16 cellular contexts compared by ENCODE assay signal in genomic region chr3:66416556-66417304, GRCh38.
DNase-seq lines count a peak whose midpoint lies in the region; ATAC-seq and TF ChIP-seq lines count a peak whose summit lies in the region.
"Had no signal": no experiment of that assay in that cellular context is flagged by ENCODE, and none has a peak within 500 bp of the region (broad histone marks: within the 10 kb centered on the region; RNA-seq: fewer than 3 reads in every experiment).

No MANE protein-coding gene starts in this region.

- H3K27ac ChIP-seq in cingulate gyrus (ENCODE audit: low read depth, low read length), result peak overlapping the region; percentile 42
- H3K27ac ChIP-seq in mesendoderm (ENCODE audit: low read depth, low read length), result peak overlapping the region; percentile 85
- H3K27ac ChIP-seq in tibial artery, result peak overlapping the region; percentile 29 to 40
- H3K27ac ChIP-seq: WERI-Rb-1 had no signal

- peak overlapping the region; percentile 95 for H2BK5ac ChIP-seq in mesendoderm (ENCODE audit: low read length)

- no peak for TF ChIP-seq CTCF in tibial artery (IDR thresholded peaks at IDR 0.05)

- H3K4me3 Mint-ChIP-seq in activated naive CD4-positive, alpha-beta T cell treated with anti-CD3 and anti-CD28 coated beads, Interleukin-2, amount 10 ng/mL, durations not matched to agents 7 days and 5 days, result no peak overlapping the region
- no peak overlapping the region for H3K4me3 Mint-ChIP-seq in activated naive CD4-positive, alpha-beta T cell treated with anti-CD3 and anti-CD28 coated beads for 36 hours
- H3K4me3 Mint-ChIP-seq: activated naive CD8-positive, alpha-beta T cell treated with anti-CD3 and anti-CD28 coated beads, Interleukin-2, amount 10 ng/mL, durations not matched to agents 7 days and 5 days; dendritic cell treated with granulocyte-macrophage colony-stimulating factor and Interleukin-4, amounts not matched to agents 40 ng/mL and 50 ng/mL, for 4 days; stimulated activated naive CD8-positive, alpha-beta T cell treated with anti-CD3 and anti-CD28 coated beads, Interleukin-15, Interleukin-2, amounts not matched to agents 100 ng/mL and 50 ng/mL, for 24 hours had no signal

- intact Hi-C loops in activated naive CD4-positive, alpha-beta T cell treated with anti-CD3 and anti-CD28 coated beads for 36 hours (cut with micrococcal nuclease), result no loop called here
- intact Hi-C loops in tibial artery (cut with DNase I; ENCODE audit: low total_unique reads), result no loop called here

- CTCF ChIA-PET in activated naive CD4-positive, alpha-beta T cell treated with anti-CD3 and anti-CD28 coated beads, Interleukin-2, amount 10 ng/mL, durations not matched to agents 7 days and 5 days (lab: Charles Lee), result no interaction called here
- CTCF ChIA-PET in activated naive CD4-positive, alpha-beta T cell treated with anti-CD3 and anti-CD28 coated beads for 36 hours (lab: Charles Lee), result interaction anchor here (1.0 kb wide), 1 partner anchor 9 kb away, joined by 3 read pairs; no protein-coding TSS in a partner anchor

- no peak overlapping the region for H3K4me2 ChIP-seq in mesendoderm (ENCODE audit: low read length)

- peak overlapping the region; percentile 57 for H3K9ac ChIP-seq in mesendoderm (ENCODE audit: low read length)

- no peak overlapping the region for H3K4ac ChIP-seq in mesendoderm (ENCODE audit: low read depth, low read length)

- no peaks in the 10 kb centered on the region for H3K27me3 ChIP-seq in mesendoderm (ENCODE audit: insufficient read depth, low read length, poor library complexity)
- H3K27me3 ChIP-seq in tibial artery, result no peaks in the 10 kb centered on the region

- peaks cover 40% of the 10 kb centered on the region for H3K36me3 Mint-ChIP-seq in activated naive CD4-positive, alpha-beta T cell treated with anti-CD3 and anti-CD28 coated beads, Interleukin-2, amount 10 ng/mL, durations not matched to agents 7 days and 5 days
- H3K36me3 Mint-ChIP-seq in activated naive CD4-positive, alpha-beta T cell treated with anti-CD3 and anti-CD28 coated beads for 36 hours (ENCODE audit: low read depth), result peaks cover 30% of the 10 kb centered on the region

- no peaks in the 10 kb centered on the region for H3K27me3 Mint-ChIP-seq in activated naive CD4-positive, alpha-beta T cell treated with anti-CD3 and anti-CD28 coated beads, Interleukin-2, amount 10 ng/mL, durations not matched to agents 7 days and 5 days
- H3K27me3 Mint-ChIP-seq in activated naive CD4-positive, alpha-beta T cell treated with anti-CD3 and anti-CD28 coated beads for 36 hours (ENCODE audit: low read depth), result no peaks in the 10 kb centered on the region
- H3K27me3 Mint-ChIP-seq: activated naive CD8-positive, alpha-beta T cell treated with anti-CD3 and anti-CD28 coated beads, Interleukin-2, amount 10 ng/mL, durations not matched to agents 7 days and 5 days; CD8-positive, alpha-beta memory T cell; dendritic cell treated with granulocyte-macrophage colony-stimulating factor and Interleukin-4, amounts not matched to agents 40 ng/mL and 50 ng/mL, for 4 days; stimulated activated naive CD8-positive, alpha-beta T cell treated with anti-CD3 and anti-CD28 coated beads, Interleukin-15, Interleukin-2, amounts not matched to agents 100 ng/mL and 50 ng/mL, for 24 hours had no signal

- H3K18ac ChIP-seq in mesendoderm (ENCODE audit: low read length), result peak overlapping the region; percentile 17

- peak overlapping the region; percentile 87 for H3K56ac ChIP-seq in mesendoderm (ENCODE audit: low read length)

- peaks cover 5% of the 10 kb centered on the region for H3K4me1 Mint-ChIP-seq in activated naive CD4-positive, alpha-beta T cell treated with anti-CD3 and anti-CD28 coated beads, Interleukin-2, amount 10 ng/mL, durations not matched to agents 7 days and 5 days
- peaks cover 7% of the 10 kb centered on the region for H3K4me1 Mint-ChIP-seq in activated naive CD4-positive, alpha-beta T cell treated with anti-CD3 and anti-CD28 coated beads for 36 hours (ENCODE audit: low read depth)

- peak overlapping the region; percentile 39 for H3K23ac ChIP-seq in mesendoderm (ENCODE audit: low read length)

- no peak overlapping the region for H4K5ac ChIP-seq in mesendoderm (ENCODE audit: low read length)

- peak overlapping the region; percentile 50 for H3K27ac Mint-ChIP-seq in activated naive CD4-positive, alpha-beta T cell treated with anti-CD3 and anti-CD28 coated beads, Interleukin-2, amount 10 ng/mL, durations not matched to agents 7 days and 5 days
- H3K27ac Mint-ChIP-seq in activated naive CD4-positive, alpha-beta T cell treated with anti-CD3 and anti-CD28 coated beads for 36 hours, result no peak overlapping the region
- H3K27ac Mint-ChIP-seq: activated naive CD8-positive, alpha-beta T cell treated with anti-CD3 and anti-CD28 coated beads, Interleukin-2, amount 10 ng/mL, durations not matched to agents 7 days and 5 days; dendritic cell treated with granulocyte-macrophage colony-stimulating factor and Interleukin-4, amounts not matched to agents 40 ng/mL and 50 ng/mL, for 4 days; stimulated activated naive CD8-positive, alpha-beta T cell treated with anti-CD3 and anti-CD28 coated beads, Interleukin-15, Interleukin-2, amounts not matched to agents 100 ng/mL and 50 ng/mL, for 24 hours had no signal

- no peak overlapping the region for H2BK15ac ChIP-seq in mesendoderm (replicated peaks; ENCODE audit: low read depth)

- H3K4me1 ChIP-seq in mesendoderm (ENCODE audit: control insufficient read depth, low read depth, low read length) (peaks cover 20% of the 10 kb centered on the region), tibial artery (peaks cover 0 to 70% (median 39%) of the 10 kb centered on the region in 4 donors)

- H3K79me2 ChIP-seq in mesendoderm (ENCODE audit: control insufficient read depth, insufficient read depth, low read length), result peaks cover 10% of the 10 kb centered on the region

- no peak for DNase-seq in activated naive CD4-positive, alpha-beta T cell treated with anti-CD3 and anti-CD28 coated beads, Interleukin-2, amount 10 ng/mL, durations not matched to agents 7 days and 5 days
- no peak for DNase-seq in activated naive CD4-positive, alpha-beta T cell treated with anti-CD3 and anti-CD28 coated beads for 36 hours
- peak; percentile 80 for DNase-seq in mesendoderm
- DNase-seq in tibial artery, result no peak
- DNase-seq in stimulated activated CD4-positive, alpha-beta T cell treated with anti-CD3 and anti-CD28 coated beads, Interleukin-4, amount 100 ng/mL, for 24 hours, result no peak
- no peak for DNase-seq in occipital lobe (lab: John Stamatoyannopoulos, UW)
- DNase-seq: activated naive CD8-positive, alpha-beta T cell treated with anti-CD3 and anti-CD28 coated beads, Interleukin-2, amount 10 ng/mL, durations not matched to agents 7 days and 5 days; GDM1; NCI-H1092; retina; WERI-Rb-1 had no signal

- no peak overlapping the region for H2AK5ac ChIP-seq in mesendoderm (ENCODE audit: low read length)

- no peak overlapping the region for H2BK120ac ChIP-seq in mesendoderm (ENCODE audit: low read depth, low read length)

- no peak overlapping the region for H3K4me3 ChIP-seq in mesendoderm (ENCODE audit: low read length)
- H3K4me3 ChIP-seq in tibial artery, result no peak overlapping the region

- peaks cover 2% of the 10 kb centered on the region for H3K36me3 ChIP-seq in mesendoderm (ENCODE audit: control insufficient read depth, insufficient read depth, low read length)
- H3K36me3 ChIP-seq in tibial artery, result peaks cover 16 to 44% (median 24%) of the 10 kb centered on the region in 3 donors
- H3K36me3 ChIP-seq: WERI-Rb-1 had no signal

- H4K8ac ChIP-seq in mesendoderm (ENCODE audit: low read depth, low read length), result no peak overlapping the region

- peaks cover 14% of the 10 kb centered on the region for H3K79me1 ChIP-seq in mesendoderm (ENCODE audit: low read length)

- H3K9me3 ChIP-seq in tibial artery, result no peaks in the 10 kb centered on the region

- ATAC-seq in GM18517 (IDR thresholded peaks at IDR 0.05; ENCODE audit: unreplicated experiment), result no peak

- peaks cover 22% of the 10 kb centered on the region for H3K9me3 Mint-ChIP-seq in activated naive CD4-positive, alpha-beta T cell treated with anti-CD3 and anti-CD28 coated beads, Interleukin-2, amount 10 ng/mL, durations not matched to agents 7 days and 5 days
- H3K9me3 Mint-ChIP-seq in activated naive CD4-positive, alpha-beta T cell treated with anti-CD3 and anti-CD28 coated beads for 36 hours, result peaks cover 9% of the 10 kb centered on the region

- whole genome bisulfite sequencing in mesendoderm (ENCODE audit: extremely low coverage, insufficient coverage, low lambda C conversion rate), result no CpG with 5 or more reads among the region's 14 CpGs

Comparison
In these comparisons a context has a peak if more than half of its experiments do, and no peak if none do; other contexts are left out.
1. H3K27ac ChIP-seq: peak in every context shown above with its lines; median percentile 85 in mesendoderm; 42 in cingulate gyrus; 34 in tibial artery.